ENCODE assay signal across 31 cellular contexts in genomic region chr20:12740647-12741046, GRCh38.
"Had no signal": no experiment of that assay in that cellular context is flagged by ENCODE, and none has a peak within 500 bp of the region (broad histone marks: within the 10 kb centered on the region; RNA-seq: fewer than 3 reads in every experiment).

No MANE protein-coding gene starts in this region.

- H3K27me3 ChIP-seq: adrenal gland, body of pancreas, breast epithelium had no signal

- H3K4me3 ChIP-seq: adrenal gland, body of pancreas, breast epithelium, coronary artery, PC-9 had no signal

- DNase-seq: activated B cell treated with CpG ODN at 0.5 μM for 24 hours; activated CD4-positive, alpha-beta memory T cell treated with anti-CD3 and anti-CD28 coated beads for 36 hours; activated CD4-positive, alpha-beta T cell treated with anti-CD3 and anti-CD28 coated beads for 4 hours; activated CD4-positive, alpha-beta T cell treated with anti-CD3 and anti-CD28 coated beads, Interleukin-2, amount 50 U/mL, for 1 hour; activated CD4-positive, CD25-positive, alpha-beta regulatory T cell treated with anti-CD3 and anti-CD28 coated beads, Interleukin-2, amount 50 U/mL, for 72 hours; activated CD8-positive, alpha-beta memory T cell treated with anti-CD3 and anti-CD28 coated beads, Interleukin-2, amount 50 U/mL, for 4 hours; activated gamma-delta T cell treated with Interleukin-2 at 50 U/mL for 16 hours; activated naive CD4-positive, alpha-beta T cell treated with anti-CD3 and anti-CD28 coated beads for 36 hours; activated T-cell treated with anti-CD3 and anti-CD28 coated beads for 4 hours; activated T-cell treated with anti-CD3 and anti-CD28 coated beads, Interleukin-2, amount 50 U/mL, for 4 hours; adrenal gland; body of pancreas; NCI-H1092 treated with DMSO at 0.1 percent for 48 hours; NCI-H1417; NCI-H146; NCI-H187; NCI-H2029 treated with DMSO at 0.1 percent for 48 hours; NCI-H2227 treated with DMSO at 0.1 percent for 48 hours; NCI-H446; NCI-H524; NCI-H69; NK-92 treated with Interleukin-12 subunit alpha and Interleukin-12 subunit beta, amount 100 ng/mL, for 24 hours; PC-9; SIG-M5; SW 1271 had no signal

- H3K4me1 ChIP-seq: adrenal gland, breast epithelium had no signal

- H3K9me3 ChIP-seq: adrenal gland, body of pancreas, breast epithelium had no signal

- H3K36me3 ChIP-seq: adrenal gland, breast epithelium had no signal

- H3K27ac ChIP-seq: adrenal gland, body of pancreas, breast epithelium, coronary artery, PC-9, RWPE1 had no signal

- FAIRE-seq: astrocyte, RCC 7860, TTC549 had no signal
